1 cellular context compared by ENCODE assay signal in the genomic region with DNA sequence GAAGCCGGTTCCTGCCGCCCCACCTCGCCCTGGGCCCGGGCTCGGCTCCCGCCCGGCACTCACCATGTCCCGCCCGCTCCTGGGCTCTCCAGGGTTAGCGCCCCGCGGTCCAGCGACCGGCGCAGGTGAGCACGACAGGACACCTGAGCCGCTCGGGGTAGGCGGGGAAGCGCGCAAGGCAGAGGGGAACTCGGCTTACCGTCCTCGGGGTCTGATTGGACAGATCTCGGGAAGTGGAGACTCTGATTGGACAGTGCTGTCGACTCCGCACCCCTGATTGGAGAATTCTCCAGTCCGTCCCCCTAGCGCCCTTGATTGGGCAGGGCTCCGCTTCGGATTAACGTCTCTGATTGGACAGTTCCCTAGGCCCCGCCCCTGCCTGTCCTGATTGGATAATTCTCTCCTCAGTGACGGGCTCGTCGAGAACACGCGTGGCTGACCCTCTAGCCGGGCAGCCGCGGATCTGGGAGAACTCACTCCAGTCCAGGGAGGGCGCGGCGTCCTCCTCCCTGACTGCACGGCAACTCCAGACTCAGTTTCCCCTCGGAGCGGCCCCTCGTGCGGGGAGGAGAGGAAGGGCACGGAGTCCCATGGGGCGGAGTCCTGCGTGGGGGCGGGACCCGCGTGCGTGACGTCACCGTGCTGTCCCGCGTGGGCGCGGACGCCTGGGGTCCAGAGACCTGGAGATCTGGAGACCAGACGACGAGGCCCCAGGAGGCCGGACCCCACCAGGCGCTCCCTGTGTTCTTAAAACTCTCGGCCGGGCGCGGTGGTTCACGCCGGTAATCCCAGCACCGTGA.
A peak's percentile ranks its signal among the peaks of the same experiment; 100 is the strongest.
TF ChIP-seq lines count a peak whose summit lies in the region.

A gene (minus strand): TSS at position 197 of the 800 bp plus-strand sequence. CDS start 131 bp downstream, at position 66.

TF ChIP-seq in K562, 482 proteins besides CTCF, POLR2A, EP300 and RAD21 (continued from another document and continues in another):
- TF ChIP-seq, protein P1, sequence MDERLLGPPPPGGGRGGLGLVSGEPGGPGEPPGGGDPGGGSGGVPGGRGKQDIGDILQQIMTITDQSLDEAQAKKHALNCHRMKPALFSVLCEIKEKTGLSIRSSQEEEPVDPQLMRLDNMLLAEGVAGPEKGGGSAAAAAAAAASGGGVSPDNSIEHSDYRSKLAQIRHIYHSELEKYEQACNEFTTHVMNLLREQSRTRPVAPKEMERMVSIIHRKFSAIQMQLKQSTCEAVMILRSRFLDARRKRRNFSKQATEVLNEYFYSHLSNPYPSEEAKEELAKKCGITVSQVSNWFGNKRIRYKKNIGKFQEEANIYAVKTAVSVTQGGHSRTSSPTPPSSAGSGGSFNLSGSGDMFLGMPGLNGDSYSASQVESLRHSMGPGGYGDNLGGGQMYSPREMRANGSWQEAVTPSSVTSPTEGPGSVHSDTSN (CRISPR knock-in tag; IDR thresholded peaks at IDR 0.05; ENCODE audit: low read depth), result peak; percentile 78
- TF ChIP-seq, protein P1 (tag; conservative IDR thresholded peaks at IDR 0.05; ENCODE audit: low read depth), result peak; percentile 96
- TF ChIP-seq, protein P2, sequence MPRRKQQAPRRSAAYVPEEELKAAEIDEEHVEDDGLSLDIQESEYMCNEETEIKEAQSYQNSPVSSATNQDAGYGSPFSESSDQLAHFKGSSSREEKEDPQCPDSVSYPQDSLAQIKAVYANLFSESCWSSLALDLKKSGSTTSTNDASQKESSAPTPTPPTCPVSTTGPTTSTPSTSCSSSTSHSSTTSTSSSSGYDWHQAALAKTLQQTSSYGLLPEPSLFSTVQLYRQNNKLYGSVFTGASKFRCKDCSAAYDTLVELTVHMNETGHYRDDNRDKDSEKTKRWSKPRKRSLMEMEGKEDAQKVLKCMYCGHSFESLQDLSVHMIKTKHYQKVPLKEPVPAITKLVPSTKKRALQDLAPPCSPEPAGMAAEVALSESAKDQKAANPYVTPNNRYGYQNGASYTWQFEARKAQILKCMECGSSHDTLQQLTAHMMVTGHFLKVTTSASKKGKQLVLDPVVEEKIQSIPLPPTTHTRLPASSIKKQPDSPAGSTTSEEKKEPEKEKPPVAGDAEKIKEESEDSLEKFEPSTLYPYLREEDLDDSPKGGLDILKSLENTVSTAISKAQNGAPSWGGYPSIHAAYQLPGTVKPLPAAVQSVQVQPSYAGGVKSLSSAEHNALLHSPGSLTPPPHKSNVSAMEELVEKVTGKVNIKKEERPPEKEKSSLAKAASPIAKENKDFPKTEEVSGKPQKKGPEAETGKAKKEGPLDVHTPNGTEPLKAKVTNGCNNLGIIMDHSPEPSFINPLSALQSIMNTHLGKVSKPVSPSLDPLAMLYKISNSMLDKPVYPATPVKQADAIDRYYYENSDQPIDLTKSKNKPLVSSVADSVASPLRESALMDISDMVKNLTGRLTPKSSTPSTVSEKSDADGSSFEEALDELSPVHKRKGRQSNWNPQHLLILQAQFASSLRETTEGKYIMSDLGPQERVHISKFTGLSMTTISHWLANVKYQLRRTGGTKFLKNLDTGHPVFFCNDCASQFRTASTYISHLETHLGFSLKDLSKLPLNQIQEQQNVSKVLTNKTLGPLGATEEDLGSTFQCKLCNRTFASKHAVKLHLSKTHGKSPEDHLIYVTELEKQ (CRISPR knock-in tag; IDR thresholded peaks at IDR 0.05), result no peak
- TF ChIP-seq SMARCC2 (IDR thresholded peaks at IDR 0.05; ENCODE audit: low read depth) (peak; percentile 22; the same call in 1 of the 2 replicates), MTA1 (IDR thresholded peaks at IDR 0.05; ENCODE audit: borderline replicate concordance) (peak; percentile 95), ZFP30 (CRISPR knock-in tag; IDR thresholded peaks at IDR 0.05; ENCODE audit: borderline replicate concordance) (no peak), TRIM24 (IDR thresholded peaks at IDR 0.05) (peak in 1 of 2 experiments; percentile 20; a peak in 2 of 4 replicates), NR2C1 (IDR thresholded peaks at IDR 0.05) (0 out of 2 replicates have a peak, but pooled peaks have one; percentile 67), NR2C1 (tag; IDR thresholded peaks at IDR 0.05) (peak; percentile 81; the same call in 1 of the 2 replicates), PYGO2 (tag; IDR thresholded peaks at IDR 0.05) (peak; percentile 72), PURB (CRISPR knock-in tag; IDR thresholded peaks at IDR 0.05; ENCODE audit: low read depth) (no peak), HIVEP1 (CRISPR knock-in tag; IDR thresholded peaks at IDR 0.05) (peak; percentile 46; the same call in 1 of the 2 replicates), NFE2 (IDR thresholded peaks at IDR 0.05; ENCODE audit: low read depth) (no peak), ZNF354B (CRISPR knock-in tag; IDR thresholded peaks at IDR 0.05) (no peak), U2AF1 (optimal IDR thresholded peaks at IDR 0.05; ENCODE audit: low read depth, low read length) (no peak), POLR2AphosphoS2 (IDR thresholded peaks at IDR 0.05; ENCODE audit: low read length) (peak; percentile 85; the same call in 1 of the 2 replicates), POLR2G (IDR thresholded peaks at IDR 0.05; ENCODE audit: low read depth, low read length) (peak; percentile 89), ZNF184 (CRISPR knock-in tag; IDR thresholded peaks at IDR 0.05) (no peak), ZNF830 (CRISPR knock-in tag; IDR thresholded peaks at IDR 0.05) (no peak), SIRT6 (IDR thresholded peaks at IDR 0.05; ENCODE audit: low read depth, low read length) (no peak), ZNF431 (CRISPR knock-in tag; IDR thresholded peaks at IDR 0.05) (peak; percentile 58), GTF2E2 (tag; IDR thresholded peaks at IDR 0.05) (no peak), ZNF133 (CRISPR knock-in tag; IDR thresholded peaks at IDR 0.05) (no peak), PHF8 (IDR thresholded peaks at IDR 0.05; ENCODE audit: borderline replicate concordance, low read length) (peak; percentile 76; the same call in 1 of the 2 replicates), MBD2 (IDR thresholded peaks at IDR 0.05; ENCODE audit: borderline replicate concordance, low read depth) (peak; percentile 100), ZFPM2 (CRISPR knock-in tag; IDR thresholded peaks at IDR 0.05) (no peak)
- TF ChIP-seq, protein P3, sequence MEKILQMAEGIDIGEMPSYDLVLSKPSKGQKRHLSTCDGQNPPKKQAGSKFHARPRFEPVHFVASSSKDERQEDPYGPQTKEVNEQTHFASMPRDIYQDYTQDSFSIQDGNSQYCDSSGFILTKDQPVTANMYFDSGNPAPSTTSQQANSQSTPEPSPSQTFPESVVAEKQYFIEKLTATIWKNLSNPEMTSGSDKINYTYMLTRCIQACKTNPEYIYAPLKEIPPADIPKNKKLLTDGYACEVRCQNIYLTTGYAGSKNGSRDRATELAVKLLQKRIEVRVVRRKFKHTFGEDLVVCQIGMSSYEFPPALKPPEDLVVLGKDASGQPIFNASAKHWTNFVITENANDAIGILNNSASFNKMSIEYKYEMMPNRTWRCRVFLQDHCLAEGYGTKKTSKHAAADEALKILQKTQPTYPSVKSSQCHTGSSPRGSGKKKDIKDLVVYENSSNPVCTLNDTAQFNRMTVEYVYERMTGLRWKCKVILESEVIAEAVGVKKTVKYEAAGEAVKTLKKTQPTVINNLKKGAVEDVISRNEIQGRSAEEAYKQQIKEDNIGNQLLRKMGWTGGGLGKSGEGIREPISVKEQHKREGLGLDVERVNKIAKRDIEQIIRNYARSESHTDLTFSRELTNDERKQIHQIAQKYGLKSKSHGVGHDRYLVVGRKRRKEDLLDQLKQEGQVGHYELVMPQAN (IDR thresholded peaks at IDR 0.05; ENCODE audit: borderline replicate concordance), result peak; percentile 83; the same call in 1 of the 2 replicates
- TF ChIP-seq, protein P4, sequence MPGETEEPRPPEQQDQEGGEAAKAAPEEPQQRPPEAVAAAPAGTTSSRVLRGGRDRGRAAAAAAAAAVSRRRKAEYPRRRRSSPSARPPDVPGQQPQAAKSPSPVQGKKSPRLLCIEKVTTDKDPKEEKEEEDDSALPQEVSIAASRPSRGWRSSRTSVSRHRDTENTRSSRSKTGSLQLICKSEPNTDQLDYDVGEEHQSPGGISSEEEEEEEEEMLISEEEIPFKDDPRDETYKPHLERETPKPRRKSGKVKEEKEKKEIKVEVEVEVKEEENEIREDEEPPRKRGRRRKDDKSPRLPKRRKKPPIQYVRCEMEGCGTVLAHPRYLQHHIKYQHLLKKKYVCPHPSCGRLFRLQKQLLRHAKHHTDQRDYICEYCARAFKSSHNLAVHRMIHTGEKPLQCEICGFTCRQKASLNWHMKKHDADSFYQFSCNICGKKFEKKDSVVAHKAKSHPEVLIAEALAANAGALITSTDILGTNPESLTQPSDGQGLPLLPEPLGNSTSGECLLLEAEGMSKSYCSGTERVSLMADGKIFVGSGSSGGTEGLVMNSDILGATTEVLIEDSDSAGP (CRISPR knock-in tag; IDR thresholded peaks at IDR 0.05), result 0 out of 2 replicates have a peak, but pooled peaks have one; percentile 41
- TF ChIP-seq, protein P5, sequence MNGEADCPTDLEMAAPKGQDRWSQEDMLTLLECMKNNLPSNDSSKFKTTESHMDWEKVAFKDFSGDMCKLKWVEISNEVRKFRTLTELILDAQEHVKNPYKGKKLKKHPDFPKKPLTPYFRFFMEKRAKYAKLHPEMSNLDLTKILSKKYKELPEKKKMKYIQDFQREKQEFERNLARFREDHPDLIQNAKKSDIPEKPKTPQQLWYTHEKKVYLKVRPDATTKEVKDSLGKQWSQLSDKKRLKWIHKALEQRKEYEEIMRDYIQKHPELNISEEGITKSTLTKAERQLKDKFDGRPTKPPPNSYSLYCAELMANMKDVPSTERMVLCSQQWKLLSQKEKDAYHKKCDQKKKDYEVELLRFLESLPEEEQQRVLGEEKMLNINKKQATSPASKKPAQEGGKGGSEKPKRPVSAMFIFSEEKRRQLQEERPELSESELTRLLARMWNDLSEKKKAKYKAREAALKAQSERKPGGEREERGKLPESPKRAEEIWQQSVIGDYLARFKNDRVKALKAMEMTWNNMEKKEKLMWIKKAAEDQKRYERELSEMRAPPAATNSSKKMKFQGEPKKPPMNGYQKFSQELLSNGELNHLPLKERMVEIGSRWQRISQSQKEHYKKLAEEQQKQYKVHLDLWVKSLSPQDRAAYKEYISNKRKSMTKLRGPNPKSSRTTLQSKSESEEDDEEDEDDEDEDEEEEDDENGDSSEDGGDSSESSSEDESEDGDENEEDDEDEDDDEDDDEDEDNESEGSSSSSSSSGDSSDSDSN (IDR thresholded peaks at IDR 0.05; ENCODE audit: borderline replicate concordance in 1 of 2, low read depth in 2 of 2, low read length in 2 of 2), result 0 out of 4 replicates have a peak, but pooled peaks of 1 of the 2 experiments have one; percentile 37
- TF ChIP-seq, protein P6, sequence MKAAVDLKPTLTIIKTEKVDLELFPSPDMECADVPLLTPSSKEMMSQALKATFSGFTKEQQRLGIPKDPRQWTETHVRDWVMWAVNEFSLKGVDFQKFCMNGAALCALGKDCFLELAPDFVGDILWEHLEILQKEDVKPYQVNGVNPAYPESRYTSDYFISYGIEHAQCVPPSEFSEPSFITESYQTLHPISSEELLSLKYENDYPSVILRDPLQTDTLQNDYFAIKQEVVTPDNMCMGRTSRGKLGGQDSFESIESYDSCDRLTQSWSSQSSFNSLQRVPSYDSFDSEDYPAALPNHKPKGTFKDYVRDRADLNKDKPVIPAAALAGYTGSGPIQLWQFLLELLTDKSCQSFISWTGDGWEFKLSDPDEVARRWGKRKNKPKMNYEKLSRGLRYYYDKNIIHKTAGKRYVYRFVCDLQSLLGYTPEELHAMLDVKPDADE (conservative IDR thresholded peaks at IDR 0.05; ENCODE audit: control insufficient read depth, low read depth, low read length), result 0 out of 2 replicates have a peak, but pooled peaks have one; percentile 18
- TF ChIP-seq, protein P7, sequence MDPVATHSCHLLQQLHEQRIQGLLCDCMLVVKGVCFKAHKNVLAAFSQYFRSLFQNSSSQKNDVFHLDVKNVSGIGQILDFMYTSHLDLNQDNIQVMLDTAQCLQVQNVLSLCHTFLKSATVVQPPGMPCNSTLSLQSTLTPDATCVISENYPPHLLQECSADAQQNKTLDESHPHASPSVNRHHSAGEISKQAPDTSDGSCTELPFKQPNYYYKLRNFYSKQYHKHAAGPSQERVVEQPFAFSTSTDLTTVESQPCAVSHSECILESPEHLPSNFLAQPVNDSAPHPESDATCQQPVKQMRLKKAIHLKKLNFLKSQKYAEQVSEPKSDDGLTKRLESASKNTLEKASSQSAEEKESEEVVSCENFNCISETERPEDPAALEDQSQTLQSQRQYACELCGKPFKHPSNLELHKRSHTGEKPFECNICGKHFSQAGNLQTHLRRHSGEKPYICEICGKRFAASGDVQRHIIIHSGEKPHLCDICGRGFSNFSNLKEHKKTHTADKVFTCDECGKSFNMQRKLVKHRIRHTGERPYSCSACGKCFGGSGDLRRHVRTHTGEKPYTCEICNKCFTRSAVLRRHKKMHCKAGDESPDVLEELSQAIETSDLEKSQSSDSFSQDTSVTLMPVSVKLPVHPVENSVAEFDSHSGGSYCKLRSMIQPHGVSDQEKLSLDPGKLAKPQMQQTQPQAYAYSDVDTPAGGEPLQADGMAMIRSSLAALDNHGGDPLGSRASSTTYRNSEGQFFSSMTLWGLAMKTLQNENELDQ (CRISPR knock-in tag; IDR thresholded peaks at IDR 0.05; ENCODE audit: borderline replicate concordance), result peak; percentile 14; the same call in 1 of the 2 replicates
- TF ChIP-seq, protein P8, sequence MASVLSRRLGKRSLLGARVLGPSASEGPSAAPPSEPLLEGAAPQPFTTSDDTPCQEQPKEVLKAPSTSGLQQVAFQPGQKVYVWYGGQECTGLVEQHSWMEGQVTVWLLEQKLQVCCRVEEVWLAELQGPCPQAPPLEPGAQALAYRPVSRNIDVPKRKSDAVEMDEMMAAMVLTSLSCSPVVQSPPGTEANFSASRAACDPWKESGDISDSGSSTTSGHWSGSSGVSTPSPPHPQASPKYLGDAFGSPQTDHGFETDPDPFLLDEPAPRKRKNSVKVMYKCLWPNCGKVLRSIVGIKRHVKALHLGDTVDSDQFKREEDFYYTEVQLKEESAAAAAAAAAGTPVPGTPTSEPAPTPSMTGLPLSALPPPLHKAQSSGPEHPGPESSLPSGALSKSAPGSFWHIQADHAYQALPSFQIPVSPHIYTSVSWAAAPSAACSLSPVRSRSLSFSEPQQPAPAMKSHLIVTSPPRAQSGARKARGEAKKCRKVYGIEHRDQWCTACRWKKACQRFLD (CRISPR knock-in tag; IDR thresholded peaks at IDR 0.05), result peak; percentile 87
- TF ChIP-seq, protein P9, sequence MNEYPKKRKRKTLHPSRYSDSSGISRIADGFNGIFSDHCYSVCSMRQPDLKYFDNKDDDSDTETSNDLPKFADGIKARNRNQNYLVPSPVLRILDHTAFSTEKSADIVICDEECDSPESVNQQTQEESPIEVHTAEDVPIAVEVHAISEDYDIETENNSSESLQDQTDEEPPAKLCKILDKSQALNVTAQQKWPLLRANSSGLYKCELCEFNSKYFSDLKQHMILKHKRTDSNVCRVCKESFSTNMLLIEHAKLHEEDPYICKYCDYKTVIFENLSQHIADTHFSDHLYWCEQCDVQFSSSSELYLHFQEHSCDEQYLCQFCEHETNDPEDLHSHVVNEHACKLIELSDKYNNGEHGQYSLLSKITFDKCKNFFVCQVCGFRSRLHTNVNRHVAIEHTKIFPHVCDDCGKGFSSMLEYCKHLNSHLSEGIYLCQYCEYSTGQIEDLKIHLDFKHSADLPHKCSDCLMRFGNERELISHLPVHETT (CRISPR knock-in tag; conservative IDR thresholded peaks at IDR 0.05 in 1 of 2, IDR thresholded peaks at IDR 0.05 in 1 of 2), result peak in 1 of 2 experiments; percentile 51; a peak in 2 of 4 replicates
